Comparison of ENCODE assay signal across 1 cellular context in genomic region chr5:33462456-33462855, GRCh38.
TF ChIP-seq lines count a peak whose summit lies in the region.

No MANE protein-coding gene starts in this region.

TF ChIP-seq in H1, 55 proteins besides CTCF, POLR2A, EP300 and RAD21 (continued from another document):
- TF ChIP-seq TEAD4 (IDR thresholded peaks at IDR 0.05; ENCODE audit: low read depth, low read length): no peak
- no peak for TF ChIP-seq BRCA1 (IDR thresholded peaks at IDR 0.05; ENCODE audit: low read depth, low read length)
- no peak for TF ChIP-seq GABPA (IDR thresholded peaks at IDR 0.05; ENCODE audit: borderline replicate concordance, insufficient read depth, low read length)
- TF ChIP-seq HDAC6 (IDR thresholded peaks at IDR 0.05; ENCODE audit: low read depth, low read length): no peak
- TF ChIP-seq POLR2AphosphoS5 (IDR thresholded peaks at IDR 0.05; ENCODE audit: low read depth, low read length): no peak
- no peak for TF ChIP-seq CHD7 (IDR thresholded peaks at IDR 0.05; ENCODE audit: insufficient replicate concordance, low read length)
- no peak for TF ChIP-seq SP1 (IDR thresholded peaks at IDR 0.05; ENCODE audit: low read depth, low read length)
- TF ChIP-seq GTF2F1 (IDR thresholded peaks at IDR 0.05; ENCODE audit: borderline replicate concordance, low read depth, low read length): no peak
- no peak for TF ChIP-seq ZNF274 (IDR thresholded peaks at IDR 0.05; ENCODE audit: borderline replicate concordance, extremely low read depth, low read length)
- TF ChIP-seq ATF2 (IDR thresholded peaks at IDR 0.05; ENCODE audit: low read length): no peak
- no peak for TF ChIP-seq EGR1 (IDR thresholded peaks at IDR 0.05; ENCODE audit: borderline replicate concordance, low read depth, low read length)
- no peak for TF ChIP-seq RFX5 (IDR thresholded peaks at IDR 0.05; ENCODE audit: borderline replicate concordance, low read depth, low read length)
- TF ChIP-seq FOSL1 (IDR thresholded peaks at IDR 0.05; ENCODE audit: insufficient read depth, low read depth, low read length): no peak
- TF ChIP-seq KDM5A (IDR thresholded peaks at IDR 0.05; ENCODE audit: low read length): no peak
- no peak for TF ChIP-seq NRF1 (IDR thresholded peaks at IDR 0.05; ENCODE audit: low read depth, low read length)
- no peak for TF ChIP-seq TCF12 (IDR thresholded peaks at IDR 0.05; ENCODE audit: low read depth, low read length)
- no peak for TF ChIP-seq RNF2 (IDR thresholded peaks at IDR 0.05; ENCODE audit: borderline replicate concordance, low read depth, low read length, missing control alignments, poor library complexity, severe bottlenecking)
- no peak for TF ChIP-seq SIRT6 (IDR thresholded peaks at IDR 0.05; ENCODE audit: low read length)
